Comparison of ENCODE assay signal across 13 cellular contexts in genomic region chr16:29694384-29695195, GRCh38. TPM values are rescaled to one million over a fixed set of nuclear protein-coding genes. Genes with fewer than 3 reads are reported as not detected.
DNase-seq lines count a peak whose midpoint lies in the region; ATAC-seq and TF ChIP-seq lines count a peak whose summit lies in the region.
"Had no signal": no experiment of that assay in that cellular context is flagged by ENCODE, and none has a peak within 500 bp of the region (broad histone marks: within the 10 kb centered on the region; RNA-seq: fewer than 3 reads in every experiment).

No MANE protein-coding gene starts in this region.

- H3K4me3 ChIP-seq in ascending aorta (peak overlapping the region in 1 of 2 donors; percentile 33), right lobe of liver (peak overlapping the region in 1 of 3 donors; percentile 10)

- intact Hi-C loops in ascending aorta (cut with DNase I) (loop anchor here (5.0 kb wide), 1 partner anchor 153 kb away; no protein-coding TSS in a partner anchor), right lobe of liver (cut with DNase I) (loop anchor here in 1 of 2 donors (10.0 kb wide), 1 partner anchor 330 kb away; the partner anchor contains the start of gene C16orf92)

- H3K4me3 Mint-ChIP-seq in stimulated activated memory B cell treated with anti-CD40 and anti-IgM and Interleukin-4, amounts not matched to agents 10 μg/mL and 1 μg/mL and 100 μg/mL, for 72 hours = no peak overlapping the region
- H3K4me3 Mint-ChIP-seq: memory B cell, neural crest cell had no signal

- 63% methylated on average over 13 of the region's 41 CpGs for WGBS in right lobe of liver (ENCODE audit: insufficient coverage, low coverage, low lambda C conversion rate, missing lambda C conversion rate)

- H3K9me3 ChIP-seq in ascending aorta = no peaks in the 10 kb centered on the region
- H3K9me3 ChIP-seq in right lobe of liver = no peaks in the 10 kb centered on the region

- H3K9me3 Mint-ChIP-seq in stimulated activated memory B cell treated with anti-CD40 and anti-IgM and Interleukin-4, amounts not matched to agents 10 μg/mL and 1 μg/mL and 100 μg/mL, for 72 hours = peaks cover 6% of the 10 kb centered on the region
- H3K9me3 Mint-ChIP-seq: neural crest cell had no signal

- TF ChIP-seq POLR2A in right lobe of liver (IDR thresholded peaks at IDR 0.05) = no peak

- H3K27me3 Mint-ChIP-seq in stimulated activated memory B cell treated with anti-CD40 and anti-IgM and Interleukin-4, amounts not matched to agents 10 μg/mL and 1 μg/mL and 100 μg/mL, for 72 hours = no peaks in the 10 kb centered on the region

- H3K27ac Mint-ChIP-seq in stimulated activated memory B cell treated with anti-CD40 and anti-IgM and Interleukin-4, amounts not matched to agents 10 μg/mL and 1 μg/mL and 100 μg/mL, for 72 hours = peak overlapping the region; percentile 46
- H3K27ac Mint-ChIP-seq: memory B cell had no signal

- TF ChIP-seq CTCF in GM20000 (IDR thresholded peaks at IDR 0.05; ENCODE audit: extremely low read depth, missing control alignments) = no peak
- peak in 1 of 3 experiments; percentile 11 for TF ChIP-seq CTCF in ascending aorta (IDR thresholded peaks at IDR 0.05)
- TF ChIP-seq CTCF in right lobe of liver (IDR thresholded peaks at IDR 0.05) = no peak

- H3K27me3 ChIP-seq in ascending aorta (no peaks in the 10 kb centered on the region), right lobe of liver (no peaks in the 10 kb centered on the region)

- H3K4me1 ChIP-seq in ascending aorta (no peaks in the 10 kb centered on the region), right lobe of liver (peaks cover 0 to 23% (median 0%) of the 10 kb centered on the region in 4 donors)

- peak overlapping the region; percentile 72 to 82 for H3K27ac ChIP-seq in ascending aorta
- H3K27ac ChIP-seq in right lobe of liver = peak overlapping the region in 2 of 3 donors; percentile 65 to 70
- H3K27ac ChIP-seq: C4-2B had no signal

- no peaks in the 10 kb centered on the region for H3K36me3 ChIP-seq in ascending aorta
- H3K36me3 ChIP-seq in right lobe of liver = peaks cover 0 to 5% (median 0%) of the 10 kb centered on the region in 4 donors

- ATAC-seq in right lobe of liver = peak; percentile 76 to 92 (median 83)
- peak; percentile 52 for ATAC-seq in stimulated activated memory B cell treated with anti-CD40 and anti-IgM and Interleukin-4, amounts not matched to agents 10 μg/mL and 1 μg/mL and 100 μg/mL, for 72 hours

- DNase-seq in GM20000 (ENCODE audit: low spot score) (peak; percentile 24), ascending aorta (ENCODE audit: low spot score in 2 of 2) (peak; percentile 29 to 77), right lobe of liver (peak; percentile 67 to 88 (median 86)), cerebellar nuclear complex (lab: John Stamatoyannopoulos, UW) (no peak)
- DNase-seq in activated CD4-positive, CD25-positive, alpha-beta regulatory T cell treated with anti-CD3 and anti-CD28 coated beads, Interleukin-2, amount 50 U/mL, for 72 hours = no peak
- DNase-seq in activated CD8-positive, alpha-beta memory T cell treated with anti-CD3 and anti-CD28 coated beads for 24 hours = no peak
- DNase-seq: retina; stimulated activated CD4-positive, alpha-beta T cell treated with anti-CD3 and anti-CD28 coated beads, Interleukin-2, amount 100 ng/mL, for 24 hours had no signal

- peaks cover 20% of the 10 kb centered on the region for H3K4me1 Mint-ChIP-seq in stimulated activated memory B cell treated with anti-CD40 and anti-IgM and Interleukin-4, amounts not matched to agents 10 μg/mL and 1 μg/mL and 100 μg/mL, for 72 hours
- H3K4me1 Mint-ChIP-seq: neural crest cell had no signal

- H3K36me3 Mint-ChIP-seq in stimulated activated memory B cell treated with anti-CD40 and anti-IgM and Interleukin-4, amounts not matched to agents 10 μg/mL and 1 μg/mL and 100 μg/mL, for 72 hours = no peaks in the 10 kb centered on the region
- H3K36me3 Mint-ChIP-seq: memory B cell had no signal

RNA-seq across cellular contexts. Expression of gene QPRT, which starts 15.6 kb away (rescaled TPM):
- 5.7 TPM for total RNA-seq in ascending aorta
- total RNA-seq in right lobe of liver = 100 to 1,000 TPM in 5 of 6 experiments, 10 to 100 TPM in 1; 95.2 to 154 (median 128) TPM

RNA-seq across cellular contexts. Expression of gene SPN, which starts 31.5 kb away (rescaled TPM):
- total RNA-seq in ascending aorta (10.3 TPM), right lobe of liver (1 to 10 TPM in 4 of 6 experiments, under 1 TPM in 2; 0.60 to 3.3 (median 1.4) TPM)

RNA-seq across cellular contexts. Expression of gene C16orf54, which starts 51.2 kb away (rescaled TPM):
- total RNA-seq in ascending aorta (0.21 TPM), right lobe of liver (1 to 10 TPM in 1 of 6 experiments, under 1 TPM in 5; 0.40 to 1.2 (median 0.66) TPM)
- total RNA-seq: neural crest cell, temporal lobe had no signal

Comparison
In these comparisons a context has a peak if more than half of its experiments do, and no peak if none do; other contexts are left out.
1. DNase-seq: peak in GM20000 (single experiment), ascending aorta (2 of 2) and right lobe of liver (3 of 3); none in activated CD4-positive, CD25-positive, alpha-beta regulatory T cell treated with anti-CD3 and anti-CD28 coated beads, Interleukin-2, amount 50 U/mL, for 72 hours (single experiment), activated CD8-positive, alpha-beta memory T cell treated with anti-CD3 and anti-CD28 coated beads for 24 hours (single experiment) and cerebellar nuclear complex (0 of 2).
2. RNA of gene QPRT, which starts 15.6 kb away (total RNA-seq): 95.2 to 154 TPM in right lobe of liver; 5.7 TPM in ascending aorta (single experiment); every median in the first group is over 10 times any median in the second.